Comparison of ENCODE assay signal across 9 cellular contexts in genomic region chr4:142567199-142567598, GRCh38.
A peak's percentile ranks its signal among the peaks of the same experiment; 100 is the strongest.
DNase-seq lines count a peak whose midpoint lies in the region; ATAC-seq and TF ChIP-seq lines count a peak whose summit lies in the region.
"Had no signal": no experiment of that assay in that cellular context is flagged by ENCODE, and none has a peak within 500 bp of the region (broad histone marks: within the 10 kb centered on the region; RNA-seq: fewer than 3 reads in every experiment).

No MANE protein-coding gene starts in this region.

- H3K36me3 ChIP-seq in IMR-90 (ENCODE audit: control insufficient read depth, insufficient read depth, low read length) (no peaks in the 10 kb centered on the region), left lung (no peaks in the 10 kb centered on the region)

- H3K4me3 Mint-ChIP-seq in immature natural killer cell, result peak overlapping the region in 1 of 5 donors; percentile 5

- no peak overlapping the region for H2AK9ac ChIP-seq in IMR-90 (replicated peaks; ENCODE audit: low read depth, low read length, poor library complexity)

- H3K36me3 Mint-ChIP-seq in immature natural killer cell, result no peaks in the 10 kb centered on the region

- H2BK15ac ChIP-seq in IMR-90 (ENCODE audit: low read depth, low read length), result no peak overlapping the region

- 0 out of 2 replicates have a peak overlapping the region, but pooled peaks have one; percentile 29 for H3K4ac ChIP-seq in IMR-90 (ENCODE audit: low read depth, low read length)

- H3K18ac ChIP-seq in IMR-90 (ENCODE audit: low read depth, low read length), result peak overlapping the region; percentile 61; the same call in 1 of the 2 replicates

- DNase-seq in A172 (ENCODE audit: low spot score) (peak; percentile 33), IMR-90 (no peak), left lung (no peak), NCI-H748 treated with DMSO at 0.1 percent for 48 hours (lab: John Stamatoyannopoulos, UW) (no peak), immature natural killer cell (no peak), NCI-H526 (lab: John Stamatoyannopoulos, UW) (no peak)
- DNase-seq in activated T-helper 1 cell treated with anti-CD3 and anti-CD28 coated beads, Interleukin-2, amount 50 U/mL, for 16 hours (ENCODE audit: low read depth in 1 of 2, low spot score in 1 of 2), result peak; percentile 15 to 39
- DNase-seq: NCI-H1694 treated with DMSO at 0.1 percent for 48 hours had no signal

- H2AFZ ChIP-seq in IMR-90 (replicated peaks; ENCODE audit: low read length, poor library complexity), result peak overlapping the region; percentile 80

- peak overlapping the region; percentile 58 for H3K14ac ChIP-seq in IMR-90 (replicated peaks; ENCODE audit: low read depth, low read length)

- no peaks in the 10 kb centered on the region for H3K9me3 ChIP-seq in IMR-90 (ENCODE audit: control insufficient read depth, insufficient read depth, low read length)
- no peaks in the 10 kb centered on the region for H3K9me3 ChIP-seq in left lung

- no peak for TF ChIP-seq RAD21 in IMR-90 (IDR thresholded peaks at IDR 0.05; ENCODE audit: low read length)

- CTCF ChIA-PET in IMR-90 (lab: Yijun Ruan, JAX), result interaction anchor here (0.7 to 0.9 kb wide), 2 partner anchors 14 to 347 kb away, joined by 4 read pairs; no protein-coding TSS in a partner anchor

- H3K4me2 ChIP-seq in IMR-90 (ENCODE audit: low read depth, low read length), result peak overlapping the region; percentile 57; the same call in 1 of the 2 replicates

- H3K4me1 Mint-ChIP-seq in immature natural killer cell, result peaks cover 0 to 23% of the 10 kb centered on the region in 2 donors

- no peak overlapping the region for H3K56ac ChIP-seq in IMR-90 (ENCODE audit: extremely low read depth, insufficient read depth, low read length)

- TF ChIP-seq POLR2A in IMR-90 (IDR thresholded peaks at IDR 0.05; ENCODE audit: low read depth, low read length), result no peak

- peaks cover 0 to 9% (median 4%) of the 10 kb centered on the region in 6 donors for H3K9me3 Mint-ChIP-seq in immature natural killer cell

- H4K91ac ChIP-seq in IMR-90 (ENCODE audit: insufficient read depth, low read depth, low read length), result no peak overlapping the region

- H3K27me3 ChIP-seq in IMR-90 (ENCODE audit: control insufficient read depth, insufficient read depth, low read length), result no peaks in the 10 kb centered on the region
- no peaks in the 10 kb centered on the region for H3K27me3 ChIP-seq in left lung

- H3K27ac ChIP-seq in IMR-90 (ENCODE audit: insufficient read depth, low read length), result no peak overlapping the region
- peak overlapping the region; percentile 23 to 59 for H3K27ac ChIP-seq in left lung

- WGBS in IMR-90 (ENCODE audit: extremely low coverage in 2 of 2, insufficient read length in 1 of 2), 2 experiments, result no CpG with 5 or more reads among the region's 5 CpGs

- ATAC-seq in IMR-90 (ENCODE audit: low read depth) (no peak), left lung (peak; percentile 45), GM21381 (IDR thresholded peaks at IDR 0.05; ENCODE audit: unreplicated experiment) (no peak)

- no peak overlapping the region for H2BK5ac ChIP-seq in IMR-90 (ENCODE audit: low read depth, low read length, poor library complexity, severe bottlenecking)

- H3K79me1 ChIP-seq in IMR-90 (ENCODE audit: low read depth in 1 of 2, low read length in 2 of 2), result no peaks in the 10 kb centered on the region

- no peak overlapping the region for H2BK20ac ChIP-seq in IMR-90 (ENCODE audit: low read depth, low read length)

- POLR2A ChIA-PET in IMR-90 (lab: Charles Lee; ENCODE audit: unreplicated experiment), result no interaction called here

- H3K4me3 ChIP-seq in IMR-90 (ENCODE audit: insufficient read depth, low read depth, low read length), result no peak overlapping the region
- H3K4me3 ChIP-seq in left lung, result no peak overlapping the region

- H3K23ac ChIP-seq in IMR-90 (ENCODE audit: low read depth, low read length), result no peak overlapping the region

- H4K20me1 ChIP-seq in IMR-90 (ENCODE audit: insufficient read depth, low read length), result no peaks in the 10 kb centered on the region

- intact Hi-C loops in IMR-90 (cut with micrococcal nuclease) (loop anchor here (5.0 kb wide), 1 partner anchor 215 kb away; no protein-coding TSS in a partner anchor), left lung (cut with DNase I) (no loop called here)

- dilution Hi-C loops in IMR-90 (cut with HindIII; ENCODE audit: low sequenced_read_pairs, unreplicated experiment), result no loop called here

- peaks cover 2% of the 10 kb centered on the region; the same call in 1 of the 2 replicates for H3K9me1 ChIP-seq in IMR-90 (ENCODE audit: insufficient read depth, low read length)

- 0 out of 2 replicates have a peak, but pooled peaks cover 1% of the 10 kb centered on the region for H3K4me1 ChIP-seq in IMR-90 (ENCODE audit: control insufficient read depth, insufficient read depth, low read length)
- peaks cover 0 to 10% of the 10 kb centered on the region in 2 donors for H3K4me1 ChIP-seq in left lung

- H3K27ac Mint-ChIP-seq in immature natural killer cell, result peak overlapping the region in 2 of 6 donors; percentile 12 to 47

- H4K8ac ChIP-seq in IMR-90 (ENCODE audit: low read depth in 2 of 2, low read length in 2 of 2), result peak overlapping the region in 1 of 2 experiments; percentile 35; a peak in 2 of 4 replicates

- H3K27me3 Mint-ChIP-seq in immature natural killer cell (ENCODE audit: low read depth in 3 of 3), result peaks cover 0 to 2% (median 0%) of the 10 kb centered on the region in 3 donors

- H2AK5ac ChIP-seq in IMR-90 (ENCODE audit: low read depth, low read length), result no peak overlapping the region

- no TSS peak for BruUV-seq in IMR-90 (replicated peaks; lab: Mats Ljungman, UMichigan)

- TF ChIP-seq CTCF in IMR-90 (conservative IDR thresholded peaks at IDR 0.05; ENCODE audit: low read depth, low read length) (no peak), left lung (IDR thresholded peaks at IDR 0.05) (no peak)

- no peak overlapping the region for H3K9ac ChIP-seq in IMR-90 (ENCODE audit: low read depth, low read length)

- in situ Hi-C loops in IMR-90 (cut with MboI; ENCODE audit: low sequenced_read_pairs), result no loop called here

- peak overlapping the region; percentile 87; the same call in 1 of the 2 replicates for H4K5ac ChIP-seq in IMR-90 (ENCODE audit: low read depth, low read length)

- peak overlapping the region; percentile 17; the same call in 1 of the 2 replicates for H2BK120ac ChIP-seq in IMR-90 (ENCODE audit: low read depth, low read length)

TF ChIP-seq in IMR-90, 13 proteins besides CTCF, POLR2A, EP300 and RAD21:
- TF ChIP-seq MAZ (IDR thresholded peaks at IDR 0.05; ENCODE audit: borderline replicate concordance, low read depth, low read length), result no peak
- no peak for TF ChIP-seq MXI1 (IDR thresholded peaks at IDR 0.05; ENCODE audit: borderline replicate concordance, low read depth, low read length)
- no peak for TF ChIP-seq NFE2L2 (IDR thresholded peaks at IDR 0.05; ENCODE audit: low read depth, low read length)

Comparison
In these comparisons a context has a peak if more than half of its experiments do, and no peak if none do; other contexts are left out.
1. DNase-seq: peak in A172 (single experiment) and activated T-helper 1 cell treated with anti-CD3 and anti-CD28 coated beads, Interleukin-2, amount 50 U/mL, for 16 hours (2 of 2); none in IMR-90 (single experiment), left lung (0 of 2), NCI-H748 treated with DMSO at 0.1 percent for 48 hours (single experiment), immature natural killer cell (0 of 3) and NCI-H526 (0 of 2).